ENCODE assay signal across 27 cellular contexts in the genomic region with DNA sequence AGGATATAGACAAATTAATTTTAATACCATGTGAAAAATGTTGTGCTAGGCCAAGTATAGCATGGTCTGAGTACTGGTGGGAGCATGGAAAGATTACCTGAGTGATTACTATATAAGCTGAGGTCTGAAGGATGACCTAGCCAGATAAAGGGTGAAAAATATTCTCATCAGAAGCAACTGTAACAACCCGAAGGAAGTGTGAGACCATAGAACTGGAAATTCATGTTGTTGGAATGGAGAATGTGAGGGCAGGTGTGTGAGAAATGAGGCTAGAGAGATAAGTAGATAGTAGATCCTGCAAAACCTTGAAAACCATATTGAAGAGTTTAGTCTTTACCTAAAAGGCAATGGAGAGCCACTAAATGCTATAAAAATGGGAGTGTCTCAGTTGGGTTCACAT.
A peak's percentile ranks its signal among the peaks of the same experiment; 100 is the strongest.
DNase-seq lines count a peak whose midpoint lies in the region; ATAC-seq and TF ChIP-seq lines count a peak whose summit lies in the region.
"Had no signal": no experiment of that assay in that cellular context is flagged by ENCODE, and none has a peak within 500 bp of the region (broad histone marks: within the 10 kb centered on the region; RNA-seq: fewer than 3 reads in every experiment).

No MANE protein-coding gene starts in this region.

- H3K36me3 ChIP-seq in BLaER1 treated with 17β-estradiol and CSF1 and Interleukin-3, amounts not matched to agents 10 nM and 100 nM, result peaks cover 14 to 34% (median 19%) of the 10 kb centered on the region in 11 experiments; a peak in 20 of 22 replicates
- peaks cover 8% of the 10 kb centered on the region; the same call in 1 of the 2 replicates for H3K36me3 ChIP-seq in HUES64 (ENCODE audit: insufficient read depth, low read length)
- no peaks in the 10 kb centered on the region for H3K36me3 ChIP-seq in hepatocyte (replicated peaks; ENCODE audit: insufficient read depth, low read depth)
- H3K36me3 ChIP-seq: HAP-1, SJCRH30, suprapubic skin had no signal

- H2AFZ ChIP-seq in hepatocyte, result no peak overlapping the region

- H3K9ac ChIP-seq in BLaER1 treated with 17β-estradiol and CSF1 and Interleukin-3, amounts not matched to agents 10 nM and 100 nM, result no peak overlapping the region; a peak in 1 of 22 replicates
- H3K9ac ChIP-seq in HUES64 (ENCODE audit: low read depth, low read length), result no peak overlapping the region
- H3K9ac ChIP-seq: BLaER1 had no signal

- H3K36me3 Mint-ChIP-seq in natural killer cell, result peaks cover 20% of the 10 kb centered on the region
- H3K36me3 Mint-ChIP-seq: stimulated activated effector memory CD8-positive, alpha-beta T cell treated with anti-CD3 and anti-CD28 coated beads, Interleukin-12 subunit alpha, Interleukin-12 subunit beta, amount 100 ng/mL, for 72 hours had no signal

- no peak overlapping the region for H3K4me3 ChIP-seq in BLaER1 treated with 17β-estradiol and CSF1 and Interleukin-3, amounts not matched to agents 10 nM and 100 nM
- H3K4me3 ChIP-seq in HUES64 (ENCODE audit: low read length) (no peak overlapping the region), hepatocyte (no peak overlapping the region)
- H3K4me3 ChIP-seq: BLaER1, HAP-1, SJCRH30, suprapubic skin had no signal

- peaks cover 14 to 23% of the 10 kb centered on the region in 2 donors for H3K4me1 Mint-ChIP-seq in natural killer cell

- 87% methylated on average over 1 of the region's 1 CpG for WGBS in HUES64
- WGBS in hepatocyte (ENCODE audit: low lambda C conversion rate, missing lambda C conversion rate), result 67% methylated on average over 1 of the region's 1 CpG

- peaks cover 36 to 43% (median 38%) of the 10 kb centered on the region in 11 experiments for H3K9me3 ChIP-seq in BLaER1 treated with 17β-estradiol and CSF1 and Interleukin-3, amounts not matched to agents 10 nM and 100 nM (replicated peaks in 1 of 11)
- H3K9me3 ChIP-seq in HUES64 (ENCODE audit: insufficient read depth, low read depth, low read length), result peaks cover 10% of the 10 kb centered on the region
- peaks cover 16% of the 10 kb centered on the region for H3K9me3 ChIP-seq in hepatocyte (ENCODE audit: low read depth)
- H3K9me3 ChIP-seq: HAP-1, SJCRH30, suprapubic skin had no signal

- TF ChIP-seq CTCF in hepatocyte (IDR thresholded peaks at IDR 0.05; ENCODE audit: poor library complexity), result no peak
- TF ChIP-seq CTCF in natural killer cell (IDR thresholded peaks at IDR 0.05), result no peak

- H3K27ac ChIP-seq in BLaER1 treated with 17β-estradiol and CSF1 and Interleukin-3, amounts not matched to agents 10 nM and 100 nM, result peak overlapping the region; percentile 31 to 79 (median 69); a peak in 18 of 22 replicates
- H3K27ac ChIP-seq in HUES64 (ENCODE audit: low read depth, low read length) (peak overlapping the region; percentile 90), hepatocyte (peak overlapping the region; percentile 11)
- H3K27ac ChIP-seq: BLaER1, SJCRH30, suprapubic skin had no signal

- H3K27ac Mint-ChIP-seq in natural killer cell, result peak overlapping the region; percentile 9 to 68
- H3K27ac Mint-ChIP-seq: stimulated activated effector memory CD8-positive, alpha-beta T cell treated with anti-CD3 and anti-CD28 coated beads, Interleukin-12 subunit alpha, Interleukin-12 subunit beta, amount 100 ng/mL, for 72 hours had no signal

- no peaks in the 10 kb centered on the region for H3K27me3 ChIP-seq in BLaER1 treated with 17β-estradiol and CSF1 and Interleukin-3, amounts not matched to agents 10 nM and 100 nM
- no peaks in the 10 kb centered on the region for H3K27me3 ChIP-seq in HUES64 (ENCODE audit: insufficient read depth, low read length)
- no peaks in the 10 kb centered on the region for H3K27me3 ChIP-seq in hepatocyte
- H3K27me3 ChIP-seq: BLaER1, SJCRH30, spleen, suprapubic skin had no signal

- ATAC-seq in natural killer cell, result no peak
- ATAC-seq: activated CD8-positive, alpha-beta T cell treated with anti-CD3 and anti-CD28 coated beads for 36 hours; stimulated activated effector memory CD8-positive, alpha-beta T cell treated with anti-CD3 and anti-CD28 coated beads, Interleukin-12 subunit alpha, Interleukin-12 subunit beta, amount 100 ng/mL, for 72 hours had no signal

- intact Hi-C loops in natural killer cell (cut with micrococcal nuclease), result no loop called here

- peaks cover 11 to 30% (median 26%) of the 10 kb centered on the region in 10 experiments for H3K4me1 ChIP-seq in BLaER1 treated with 17β-estradiol and CSF1 and Interleukin-3, amounts not matched to agents 10 nM and 100 nM
- H3K4me1 ChIP-seq in HUES64 (ENCODE audit: insufficient read depth, low read length) (peaks cover 40% of the 10 kb centered on the region), hepatocyte (ENCODE audit: insufficient read depth) (peaks cover 3% of the 10 kb centered on the region)
- H3K4me1 ChIP-seq: Caco-2, HAP-1, SJCRH30 had no signal

- peaks cover 35% of the 10 kb centered on the region for H3K79me2 ChIP-seq in hepatocyte

- peaks cover 2 to 13% of the 10 kb centered on the region in 2 donors for H3K9me3 Mint-ChIP-seq in natural killer cell

- peaks cover 0 to 1% (median 0%) of the 10 kb centered on the region in 11 experiments; a peak in 1 of 22 replicates for H4K20me1 ChIP-seq in BLaER1 treated with 17β-estradiol and CSF1 and Interleukin-3, amounts not matched to agents 10 nM and 100 nM
- H4K20me1 ChIP-seq in hepatocyte (ENCODE audit: insufficient read depth, poor library complexity, severe bottlenecking), result no peaks in the 10 kb centered on the region
- H4K20me1 ChIP-seq: BLaER1 had no signal

- H3K9me2 ChIP-seq in hepatocyte (replicated peaks; ENCODE audit: insufficient read depth), result no peaks in the 10 kb centered on the region

- H3K4me2 ChIP-seq in BLaER1 treated with 17β-estradiol and CSF1 and Interleukin-3, amounts not matched to agents 10 nM and 100 nM, result peak overlapping the region in 8 of 11 experiments; percentile 67 to 87 (median 74); a peak in 11 of 22 replicates
- no peak overlapping the region for H3K4me2 ChIP-seq in hepatocyte

- no peak for DNase-seq in hepatocyte (ENCODE audit: low spot score)
- DNase-seq in natural killer cell, result no peak
- DNase-seq in mesenteric fat pad (ENCODE audit: low spot score), result no peak
- DNase-seq in NCI-H2081 (lab: John Stamatoyannopoulos, UW), result no peak
- no peak for DNase-seq in NCI-H1930 (lab: John Stamatoyannopoulos, UW)
- DNase-seq in LoVo (ENCODE audit: low spot score), result no peak
- DNase-seq: activated CD4-positive, alpha-beta T cell treated with anti-CD3 and anti-CD28 coated beads for 1 hour; activated CD8-positive, alpha-beta T cell treated with anti-CD3 and anti-CD28 coated beads for 36 hours; activated gamma-delta T cell treated with Interleukin-2 at 50 U/mL for 16 hours; Caco-2; cortex of kidney; DMS79 treated with DMSO at 0.1 percent for 48 hours; IMR-90; mesenchymal stem cell; naive thymus-derived CD4-positive, alpha-beta T cell; NCI-H1417 treated with DMSO at 0.1 percent for 48 hours; NCI-H510A treated with DMSO at 0.1 percent for 48 hours; NK-92 treated with Interleukin-12 subunit alpha and Interleukin-12 subunit beta, amount 100 ng/mL, for 24 hours; SJCRH30; spleen; stimulated activated CD4-positive, alpha-beta T cell treated with anti-CD3 and anti-CD28 coated beads, Interleukin-2, amount 100 ng/mL, for 48 hours had no signal

- H3K27me3 Mint-ChIP-seq in natural killer cell (ENCODE audit: low read depth in 2 of 2), result no peaks in the 10 kb centered on the region
- H3K27me3 Mint-ChIP-seq: activated CD8-positive, alpha-beta T cell treated with anti-CD3 and anti-CD28 coated beads for 36 hours; naive thymus-derived CD4-positive, alpha-beta T cell had no signal

- no peak overlapping the region for H3K4me3 Mint-ChIP-seq in natural killer cell
- H3K4me3 Mint-ChIP-seq: activated CD8-positive, alpha-beta T cell treated with anti-CD3 and anti-CD28 coated beads for 36 hours; stimulated activated effector memory CD8-positive, alpha-beta T cell treated with anti-CD3 and anti-CD28 coated beads, Interleukin-12 subunit alpha, Interleukin-12 subunit beta, amount 100 ng/mL, for 72 hours had no signal

Comparison
In these comparisons a context has a peak if more than half of its experiments do, and no peak if none do; other contexts are left out.
1. H3K27ac ChIP-seq: peak in every context shown above with its lines; median percentile 90 in HUES64; 69 in BLaER1 treated with 17β-estradiol and CSF1 and Interleukin-3, amounts not matched to agents 10 nM and 100 nM; 11 in hepatocyte.